In the genomic region with DNA sequence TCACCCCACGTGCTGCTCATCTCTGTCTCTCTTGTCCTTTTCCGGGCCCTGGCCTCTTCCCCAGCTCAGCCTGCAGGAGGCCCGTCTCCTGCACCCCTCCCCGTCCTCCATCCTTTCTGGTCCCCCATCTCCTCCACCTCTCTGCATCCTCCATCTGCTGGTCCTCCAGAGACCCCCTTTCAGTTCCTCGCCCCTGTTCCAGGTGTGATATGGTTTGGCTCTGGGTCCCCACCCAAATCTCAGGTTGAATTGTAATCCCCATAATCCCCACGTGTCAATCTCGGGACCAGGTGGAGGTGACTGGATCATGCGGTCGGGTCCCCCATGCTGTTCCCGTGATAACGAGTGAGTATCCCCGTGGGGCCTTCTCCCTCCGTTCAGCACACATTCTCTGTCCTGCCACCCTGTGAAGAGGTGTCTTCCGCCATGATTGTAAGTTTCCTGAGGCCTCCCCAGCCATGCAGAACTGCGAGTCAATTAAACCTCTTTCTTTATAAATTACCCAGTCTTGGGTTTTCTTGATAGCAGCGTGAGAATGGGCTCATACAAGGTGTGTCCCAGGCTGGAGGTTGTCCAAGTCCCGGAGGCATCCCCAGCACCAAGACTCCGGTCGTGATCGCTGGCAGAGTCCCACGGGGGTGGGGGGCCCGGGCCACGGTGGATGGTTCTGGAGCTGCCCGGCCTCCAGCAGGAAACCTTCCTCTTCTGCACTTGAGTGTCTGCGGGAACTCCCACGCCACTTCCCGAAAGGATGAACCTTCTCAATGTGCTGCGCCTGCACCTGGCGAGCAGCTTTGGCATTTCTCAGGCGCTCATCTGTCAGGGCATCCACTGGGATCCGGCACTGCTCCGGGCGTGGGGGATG, we compare ENCODE assay signal across 15 cellular contexts. TPM values are rescaled to one million over a fixed set of nuclear protein-coding genes. Genes with fewer than 3 reads are reported as not detected.
A peak's percentile ranks its signal among the peaks of the same experiment; 100 is the strongest.
DNase-seq lines count a peak whose midpoint lies in the region; ATAC-seq and TF ChIP-seq lines count a peak whose summit lies in the region.
"Had no signal": no experiment of that assay in that cellular context is flagged by ENCODE, and none has a peak within 500 bp of the region (broad histone marks: within the 10 kb centered on the region; RNA-seq: fewer than 3 reads in every experiment).

No MANE protein-coding gene starts in this region.

- no peak for TF ChIP-seq CTCF in vagina (IDR thresholded peaks at IDR 0.05)

- TF ChIP-seq POLR2A in vagina (IDR thresholded peaks at IDR 0.05): no peak

- peaks cover 5% of the 10 kb centered on the region for H3K27me3 Mint-ChIP-seq in stimulated activated naive CD8-positive, alpha-beta T cell treated with anti-CD3 and anti-CD28 coated beads, Interleukin-15, Interleukin-2, amounts not matched to agents 100 ng/mL and 50 ng/mL, for 24 hours
- no peaks in the 10 kb centered on the region for H3K27me3 Mint-ChIP-seq in naive B cell

- no peak for DNase-seq in stimulated activated naive CD8-positive, alpha-beta T cell treated with anti-CD3 and anti-CD28 coated beads, Interleukin-15, Interleukin-2, amounts not matched to agents 100 U/mL and 50 U/mL, for 24 hours
- DNase-seq in activated effector memory CD4-positive, alpha-beta T cell treated with Interleukin-2 at 50 U/mL for 16 hours: peak; percentile 9
- DNase-seq in naive B cell: no peak
- DNase-seq in vagina (ENCODE audit: extremely low spot score in 2 of 2): peak; percentile 88 to 95
- no peak for DNase-seq in effector memory CD4-positive, alpha-beta T cell
- DNase-seq in AG08395 (ENCODE audit: low spot score): no peak
- no peak for DNase-seq in mucosa of gallbladder (ENCODE audit: low spot score)
- DNase-seq: activated CD4-positive, alpha-beta T cell treated with anti-CD3 and anti-CD28 coated beads, Interleukin-2, amount 50 U/mL, for 4 hours; amniotic stem cell; BE2C; KG1; NCI-H1694; NCI-H524 treated with DMSO at 0.1 percent for 48 hours had no signal

- peaks cover 14% of the 10 kb centered on the region for H3K4me1 ChIP-seq in vagina
- peaks cover 10% of the 10 kb centered on the region for H3K4me1 ChIP-seq in effector memory CD4-positive, alpha-beta T cell (ENCODE audit: control insufficient read depth, insufficient read depth, low read length, poor library complexity, severe bottlenecking)
- H3K4me1 ChIP-seq: BE2C had no signal

- H3K4me3 ChIP-seq in vagina: no peak overlapping the region
- no peak overlapping the region for H3K4me3 ChIP-seq in effector memory CD4-positive, alpha-beta T cell (ENCODE audit: insufficient read depth, low read depth, low read length, poor library complexity, severe bottlenecking)
- H3K4me3 ChIP-seq: coronary artery had no signal

- H3K4me3 Mint-ChIP-seq in stimulated activated naive CD8-positive, alpha-beta T cell treated with anti-CD3 and anti-CD28 coated beads, Interleukin-15, Interleukin-2, amounts not matched to agents 100 ng/mL and 50 ng/mL, for 24 hours: peak overlapping the region; percentile 72
- H3K4me3 Mint-ChIP-seq in naive B cell: peak overlapping the region in 5 of 8 donors; percentile 69 to 87 (median 86)

- no peaks in the 10 kb centered on the region for H3K36me3 ChIP-seq in vagina
- H3K36me3 ChIP-seq in effector memory CD4-positive, alpha-beta T cell (ENCODE audit: control insufficient read depth, insufficient read depth, low read length): no peaks in the 10 kb centered on the region
- H3K36me3 ChIP-seq: BE2C had no signal

- peaks cover 4% of the 10 kb centered on the region for H3K9me3 Mint-ChIP-seq in stimulated activated naive CD8-positive, alpha-beta T cell treated with anti-CD3 and anti-CD28 coated beads, Interleukin-15, Interleukin-2, amounts not matched to agents 100 ng/mL and 50 ng/mL, for 24 hours
- peaks cover 0 to 9% (median 8%) of the 10 kb centered on the region in 7 donors for H3K9me3 Mint-ChIP-seq in naive B cell

- H3K36me3 Mint-ChIP-seq in stimulated activated naive CD8-positive, alpha-beta T cell treated with anti-CD3 and anti-CD28 coated beads, Interleukin-15, Interleukin-2, amounts not matched to agents 100 ng/mL and 50 ng/mL, for 24 hours (ENCODE audit: low read depth): peaks cover 4% of the 10 kb centered on the region
- peaks cover 5 to 14% of the 10 kb centered on the region in 2 donors for H3K36me3 Mint-ChIP-seq in naive B cell

- no peak for ATAC-seq in stimulated activated naive CD8-positive, alpha-beta T cell treated with anti-CD3 and anti-CD28 coated beads, Interleukin-15, Interleukin-2, amounts not matched to agents 100 U/mL and 50 U/mL, for 24 hours
- ATAC-seq in naive B cell (ENCODE audit: low read depth in 2 of 2): no peak

- H3K27me3 ChIP-seq in vagina: no peaks in the 10 kb centered on the region
- H3K27me3 ChIP-seq in effector memory CD4-positive, alpha-beta T cell (replicated peaks; ENCODE audit: control insufficient read depth, insufficient read depth, low read length, poor library complexity, severe bottlenecking): no peaks in the 10 kb centered on the region
- H3K27me3 ChIP-seq: BE2C had no signal

- H3K4me1 Mint-ChIP-seq in stimulated activated naive CD8-positive, alpha-beta T cell treated with anti-CD3 and anti-CD28 coated beads, Interleukin-15, Interleukin-2, amounts not matched to agents 100 ng/mL and 50 ng/mL, for 24 hours (ENCODE audit: low read depth): peaks cover 19% of the 10 kb centered on the region
- peaks cover 12 to 16% (median 13%) of the 10 kb centered on the region in 3 donors for H3K4me1 Mint-ChIP-seq in naive B cell

- H3K27ac Mint-ChIP-seq in stimulated activated naive CD8-positive, alpha-beta T cell treated with anti-CD3 and anti-CD28 coated beads, Interleukin-15, Interleukin-2, amounts not matched to agents 100 ng/mL and 50 ng/mL, for 24 hours: peak overlapping the region; percentile 71
- peak overlapping the region in 4 of 6 donors; percentile 15 to 81 (median 67) for H3K27ac Mint-ChIP-seq in naive B cell

- no peaks in the 10 kb centered on the region for H3K9me3 ChIP-seq in vagina
- peaks cover 17% of the 10 kb centered on the region for H3K9me3 ChIP-seq in effector memory CD4-positive, alpha-beta T cell (ENCODE audit: control insufficient read depth, low read length)
- H3K9me3 ChIP-seq: BE2C had no signal

- intact Hi-C loops in vagina (cut with DNase I): loop anchor here (5.0 kb wide), 1 partner anchor 234 kb away; the partner anchor contains the start of gene DUSP8

- no peak overlapping the region for H3K27ac ChIP-seq in vagina
- H3K27ac ChIP-seq in effector memory CD4-positive, alpha-beta T cell (ENCODE audit: insufficient read depth, low read length, poor library complexity, severe bottlenecking): no peak overlapping the region

RNA-seq across cellular contexts. Expression of gene TOLLIP, which starts 29.0 kb away (rescaled TPM):
- 10 to 100 TPM; 29.4 to 59.0 (median 42.8) TPM for polyA plus RNA-seq in naive B cell (ENCODE audit: low read depth in 6 of 6)
- total RNA-seq in vagina (52.5 TPM), mucosa of gallbladder (139 TPM)

RNA-seq across cellular contexts. Expression of gene BRSK2, which starts 51.3 kb away (rescaled TPM):
- polyA plus RNA-seq in naive B cell (ENCODE audit: low read depth in 6 of 6): under 1 TPM in 2 of 6 donors, not detected in 4; 0.10 TPM
- total RNA-seq in vagina (3.9 TPM), mucosa of gallbladder (3.3 TPM)

Comparison
In these comparisons a context has a peak if more than half of its experiments do, and no peak if none do; other contexts are left out.
1. DNase-seq: peak in activated effector memory CD4-positive, alpha-beta T cell treated with Interleukin-2 at 50 U/mL for 16 hours (single experiment) and vagina (2 of 2); none in stimulated activated naive CD8-positive, alpha-beta T cell treated with anti-CD3 and anti-CD28 coated beads, Interleukin-15, Interleukin-2, amounts not matched to agents 100 U/mL and 50 U/mL, for 24 hours (single experiment), naive B cell (single experiment), effector memory CD4-positive, alpha-beta T cell (0 of 3), AG08395 (single experiment) and mucosa of gallbladder (single experiment).